1 cellular context compared by ENCODE assay signal in the genomic region with DNA sequence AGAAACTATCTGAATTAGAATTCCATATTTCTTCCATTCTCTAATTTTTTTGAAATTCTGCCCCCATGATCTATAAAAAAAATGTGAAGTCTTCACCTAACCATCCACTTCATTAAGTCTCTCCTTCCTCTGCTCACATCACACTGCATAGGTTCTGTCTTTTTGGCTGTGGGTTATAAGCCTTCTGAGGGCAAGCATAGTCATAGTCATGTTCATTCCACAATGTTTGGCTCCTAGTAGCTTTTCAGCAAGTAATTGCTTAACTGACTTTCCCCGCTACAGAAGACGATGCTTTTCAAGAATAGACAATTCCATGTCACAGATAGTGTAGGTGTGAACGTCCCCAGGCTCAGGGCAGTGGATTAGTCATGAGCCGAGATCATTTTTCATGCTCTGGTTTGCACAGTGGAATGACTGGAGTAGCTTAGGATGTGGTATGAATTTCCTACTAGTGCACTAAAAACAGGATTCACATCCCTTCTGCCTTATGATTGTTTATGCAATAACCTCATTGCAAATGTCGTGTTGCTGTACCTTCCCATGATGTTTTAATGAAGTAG.
TF ChIP-seq lines count a peak whose summit lies in the region.

No MANE protein-coding gene starts in this region.

TF ChIP-seq in K562, 482 proteins besides CTCF, POLR2A, EP300 and RAD21:
- no peak for TF ChIP-seq SUPT5H (IDR thresholded peaks at IDR 0.05)
- TF ChIP-seq ZNF316 (IDR thresholded peaks at IDR 0.05), result peak; percentile 80
- no peak for TF ChIP-seq SPI1 (IDR thresholded peaks at IDR 0.05; ENCODE audit: borderline replicate concordance, low read depth, low read length)
- TF ChIP-seq, protein P1, sequence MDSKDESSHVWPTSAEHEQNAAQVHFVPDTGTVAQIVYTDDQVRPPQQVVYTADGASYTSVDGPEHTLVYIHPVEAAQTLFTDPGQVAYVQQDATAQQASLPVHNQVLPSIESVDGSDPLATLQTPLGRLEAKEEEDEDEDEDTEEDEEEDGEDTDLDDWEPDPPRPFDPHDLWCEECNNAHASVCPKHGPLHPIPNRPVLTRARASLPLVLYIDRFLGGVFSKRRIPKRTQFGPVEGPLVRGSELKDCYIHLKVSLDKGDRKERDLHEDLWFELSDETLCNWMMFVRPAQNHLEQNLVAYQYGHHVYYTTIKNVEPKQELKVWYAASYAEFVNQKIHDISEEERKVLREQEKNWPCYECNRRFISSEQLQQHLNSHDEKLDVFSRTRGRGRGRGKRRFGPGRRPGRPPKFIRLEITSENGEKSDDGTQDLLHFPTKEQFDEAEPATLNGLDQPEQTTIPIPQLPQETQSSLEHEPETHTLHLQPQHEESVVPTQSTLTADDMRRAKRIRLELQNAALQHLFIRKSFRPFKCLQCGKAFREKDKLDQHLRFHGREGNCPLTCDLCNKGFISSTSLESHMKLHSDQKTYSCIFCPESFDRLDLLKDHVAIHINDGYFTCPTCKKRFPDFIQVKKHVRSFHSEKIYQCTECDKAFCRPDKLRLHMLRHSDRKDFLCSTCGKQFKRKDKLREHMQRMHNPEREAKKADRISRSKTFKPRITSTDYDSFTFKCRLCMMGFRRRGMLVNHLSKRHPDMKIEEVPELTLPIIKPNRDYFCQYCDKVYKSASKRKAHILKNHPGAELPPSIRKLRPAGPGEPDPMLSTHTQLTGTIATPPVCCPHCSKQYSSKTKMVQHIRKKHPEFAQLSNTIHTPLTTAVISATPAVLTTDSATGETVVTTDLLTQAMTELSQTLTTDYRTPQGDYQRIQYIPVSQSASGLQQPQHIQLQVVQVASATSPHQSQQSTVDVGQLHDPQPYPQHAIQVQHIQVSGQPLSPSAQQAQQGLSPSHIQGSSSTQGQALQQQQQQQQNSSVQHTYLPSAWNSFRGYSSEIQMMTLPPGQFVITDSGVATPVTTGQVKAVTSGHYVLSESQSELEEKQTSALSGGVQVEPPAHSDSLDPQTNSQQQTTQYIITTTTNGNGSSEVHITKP (IDR thresholded peaks at IDR 0.05; ENCODE audit: partially characterized antibody), result peak; percentile 20
- peak in 1 of 2 experiments; percentile 78; a peak in 2 of 4 replicates for TF ChIP-seq TRIM24 (IDR thresholded peaks at IDR 0.05)
TF ChIP-seq in K562: peak in this region for 3.
